Comparison of ENCODE assay signal across 20 cellular contexts in the genomic region with DNA sequence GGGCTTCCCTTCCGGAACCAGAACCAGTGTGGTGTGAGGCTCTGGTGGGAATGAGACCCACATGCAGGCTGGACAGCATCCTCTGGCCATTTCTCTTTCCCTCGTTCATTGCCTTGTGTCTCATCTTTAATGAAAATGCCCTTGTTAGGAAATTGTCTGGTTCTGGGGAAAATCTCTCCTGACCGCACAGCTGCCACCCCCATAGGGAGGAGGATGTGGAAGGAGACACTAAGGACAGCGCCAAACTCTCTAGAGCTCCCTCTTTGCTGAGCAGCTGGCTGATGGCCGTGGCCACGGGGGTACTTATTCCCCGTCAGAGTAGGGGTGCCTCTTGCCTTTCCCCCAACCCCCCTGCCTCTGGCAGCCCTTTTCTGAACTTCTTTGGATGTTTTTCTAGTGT.
A peak's percentile ranks its signal among the peaks of the same experiment; 100 is the strongest.
DNase-seq lines count a peak whose midpoint lies in the region; ATAC-seq and TF ChIP-seq lines count a peak whose summit lies in the region.
"Had no signal": no experiment of that assay in that cellular context is flagged by ENCODE, and none has a peak within 500 bp of the region (broad histone marks: within the 10 kb centered on the region; RNA-seq: fewer than 3 reads in every experiment).

No MANE protein-coding gene starts in this region.

- no peak for TF ChIP-seq CTCF in testis (IDR thresholded peaks at IDR 0.05)

- no peak overlapping the region for H3K9ac ChIP-seq in skeletal muscle tissue (ENCODE audit: low read depth in 1 of 3, low read length in 3 of 3)

- no peak for TF ChIP-seq POLR2A in testis (IDR thresholded peaks at IDR 0.05)

- H3K4me3 ChIP-seq in skeletal muscle tissue (ENCODE audit: low read length in 3 of 3): no peak overlapping the region
- no peak overlapping the region for H3K4me3 ChIP-seq in testis
- H3K4me3 ChIP-seq: adrenal gland had no signal

- peak; percentile 35 for ATAC-seq in SK-N-SH treated with all-trans-retinoic acid at 6 μM for 48 hours
- ATAC-seq in left ventricle myocardium superior: peak; percentile 55
- no peak for ATAC-seq in GM21529 (IDR thresholded peaks at IDR 0.05; ENCODE audit: unreplicated experiment)
- no peak for ATAC-seq in HG03571 (IDR thresholded peaks at IDR 0.05; ENCODE audit: unreplicated experiment)

- WGBS in testis, 2 donors: 61 to 64% methylated on average over 7 of the region's 7 CpGs

- H3K9me3 ChIP-seq in skeletal muscle tissue (ENCODE audit: control insufficient read depth in 3 of 3, low read length in 3 of 3) (no peaks in the 10 kb centered on the region), testis (no peaks in the 10 kb centered on the region)
- H3K9me3 ChIP-seq: adrenal gland had no signal

- H3K27ac ChIP-seq in skeletal muscle tissue (ENCODE audit: low read depth, low read length) (peak overlapping the region; percentile 30), testis (no peak overlapping the region)
- H3K27ac ChIP-seq: adrenal gland had no signal

- DNase-seq in EH (ENCODE audit: low read depth): peak; percentile 83
- DNase-seq in left ventricle myocardium superior: no peak
- DNase-seq in NCI-H2196 (lab: John Stamatoyannopoulos, UW; ENCODE audit: unreplicated experiment): no peak
- DNase-seq in testis: no peak
- DNase-seq: activated CD4-positive, alpha-beta T cell treated with anti-CD3 and anti-CD28 coated beads for 48 hours; activated CD8-positive, alpha-beta memory T cell treated with anti-CD3 and anti-CD28 coated beads, Interleukin-2, amount 50 U/mL, for 4 hours; activated effector memory CD4-positive, alpha-beta T cell treated with Interleukin-2 at 50 U/mL for 16 hours; adrenal gland; CD4-positive, alpha-beta T cell; central memory CD4-positive, alpha-beta T cell; KG1; NCI-H1092; NCI-H2107; NCI-H524; occipital lobe; stimulated activated CD4-positive, alpha-beta T cell treated with anti-CD3 and anti-CD28 coated beads, Interleukin-4, amount 100 ng/mL, for 1 hour had no signal

- peaks cover 7 to 47% (median 8%) of the 10 kb centered on the region in 3 donors for H3K4me1 ChIP-seq in skeletal muscle tissue (ENCODE audit: control insufficient read depth in 3 of 3, insufficient read depth in 3 of 3, low read length in 3 of 3)
- H3K4me1 ChIP-seq in testis: peaks cover 9% of the 10 kb centered on the region
- H3K4me1 ChIP-seq: adrenal gland had no signal

- H3K27me3 ChIP-seq in skeletal muscle tissue (ENCODE audit: control insufficient read depth in 3 of 3, insufficient read depth in 3 of 3, low read length in 3 of 3): no peaks in the 10 kb centered on the region
- H3K27me3 ChIP-seq in testis: no peaks in the 10 kb centered on the region
- H3K27me3 ChIP-seq: adrenal gland had no signal

- intact Hi-C loops in left ventricle myocardium superior (cut with micrococcal nuclease): loop anchor here (2.0 kb wide), 1 partner anchor 44 kb away; no protein-coding TSS in a partner anchor
- intact Hi-C loops in testis (cut with DNase I; ENCODE audit: low total_unique reads): no loop called here

- H3K36me3 ChIP-seq in skeletal muscle tissue (ENCODE audit: control insufficient read depth in 3 of 3, insufficient read depth in 3 of 3, low read length in 3 of 3): no peaks in the 10 kb centered on the region
- no peaks in the 10 kb centered on the region for H3K36me3 ChIP-seq in testis (ENCODE audit: low read depth, missing control alignments)
- H3K36me3 ChIP-seq: adrenal gland had no signal

TF ChIP-seq in SK-N-SH treated with all-trans-retinoic acid at 6 μM for 48 hours, 23 proteins besides CTCF, POLR2A, EP300 and RAD21:
- TF ChIP-seq, protein P1, sequence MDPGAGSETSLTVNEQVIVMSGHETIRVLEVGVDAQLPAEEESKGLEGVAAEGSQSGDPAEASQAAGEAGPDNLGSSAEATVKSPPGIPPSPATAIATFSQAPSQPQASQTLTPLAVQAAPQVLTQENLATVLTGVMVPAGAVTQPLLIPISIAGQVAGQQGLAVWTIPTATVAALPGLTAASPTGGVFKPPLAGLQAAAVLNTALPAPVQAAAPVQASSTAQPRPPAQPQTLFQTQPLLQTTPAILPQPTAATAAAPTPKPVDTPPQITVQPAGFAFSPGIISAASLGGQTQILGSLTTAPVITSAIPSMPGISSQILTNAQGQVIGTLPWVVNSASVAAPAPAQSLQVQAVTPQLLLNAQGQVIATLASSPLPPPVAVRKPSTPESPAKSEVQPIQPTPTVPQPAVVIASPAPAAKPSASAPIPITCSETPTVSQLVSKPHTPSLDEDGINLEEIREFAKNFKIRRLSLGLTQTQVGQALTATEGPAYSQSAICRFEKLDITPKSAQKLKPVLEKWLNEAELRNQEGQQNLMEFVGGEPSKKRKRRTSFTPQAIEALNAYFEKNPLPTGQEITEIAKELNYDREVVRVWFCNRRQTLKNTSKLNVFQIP (CRISPR knock-in tag; IDR thresholded peaks at IDR 0.05; ENCODE audit: borderline replicate concordance, low read depth): no peak
- TF ChIP-seq TOX (CRISPR knock-in tag; IDR thresholded peaks at IDR 0.05; ENCODE audit: borderline replicate concordance): no peak
- no peak for TF ChIP-seq ZC3H10 (CRISPR knock-in tag; IDR thresholded peaks at IDR 0.05)
- no peak for TF ChIP-seq ZFP30 (CRISPR knock-in tag; IDR thresholded peaks at IDR 0.05)
- TF ChIP-seq ZNF565 (CRISPR knock-in tag; conservative IDR thresholded peaks at IDR 0.05; ENCODE audit: low read depth): no peak
- no peak for TF ChIP-seq ZNF70 (CRISPR knock-in tag; IDR thresholded peaks at IDR 0.05)
- no peak for TF ChIP-seq ISL1 (CRISPR knock-in tag; IDR thresholded peaks at IDR 0.05)
- TF ChIP-seq GLIS3 (CRISPR knock-in tag; IDR thresholded peaks at IDR 0.05): no peak
- TF ChIP-seq, protein P2, sequence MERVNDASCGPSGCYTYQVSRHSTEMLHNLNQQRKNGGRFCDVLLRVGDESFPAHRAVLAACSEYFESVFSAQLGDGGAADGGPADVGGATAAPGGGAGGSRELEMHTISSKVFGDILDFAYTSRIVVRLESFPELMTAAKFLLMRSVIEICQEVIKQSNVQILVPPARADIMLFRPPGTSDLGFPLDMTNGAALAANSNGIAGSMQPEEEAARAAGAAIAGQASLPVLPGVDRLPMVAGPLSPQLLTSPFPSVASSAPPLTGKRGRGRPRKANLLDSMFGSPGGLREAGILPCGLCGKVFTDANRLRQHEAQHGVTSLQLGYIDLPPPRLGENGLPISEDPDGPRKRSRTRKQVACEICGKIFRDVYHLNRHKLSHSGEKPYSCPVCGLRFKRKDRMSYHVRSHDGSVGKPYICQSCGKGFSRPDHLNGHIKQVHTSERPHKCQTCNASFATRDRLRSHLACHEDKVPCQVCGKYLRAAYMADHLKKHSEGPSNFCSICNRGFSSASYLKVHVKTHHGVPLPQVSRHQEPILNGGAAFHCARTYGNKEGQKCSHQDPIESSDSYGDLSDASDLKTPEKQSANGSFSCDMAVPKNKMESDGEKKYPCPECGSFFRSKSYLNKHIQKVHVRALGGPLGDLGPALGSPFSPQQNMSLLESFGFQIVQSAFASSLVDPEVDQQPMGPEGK (CRISPR knock-in tag; IDR thresholded peaks at IDR 0.05; ENCODE audit: borderline replicate concordance): no peak
- TF ChIP-seq ESRRG (CRISPR knock-in tag; IDR thresholded peaks at IDR 0.05): no peak
- TF ChIP-seq PPARA (CRISPR knock-in tag; IDR thresholded peaks at IDR 0.05; ENCODE audit: borderline replicate concordance): no peak
- no peak for TF ChIP-seq ZFP3 (CRISPR knock-in tag; IDR thresholded peaks at IDR 0.05)
- TF ChIP-seq ARNTL (CRISPR knock-in tag; IDR thresholded peaks at IDR 0.05; ENCODE audit: borderline replicate concordance, low read depth): no peak
- TF ChIP-seq TCF4 (CRISPR knock-in tag; IDR thresholded peaks at IDR 0.05; ENCODE audit: borderline replicate concordance): no peak
- TF ChIP-seq, protein P3, sequence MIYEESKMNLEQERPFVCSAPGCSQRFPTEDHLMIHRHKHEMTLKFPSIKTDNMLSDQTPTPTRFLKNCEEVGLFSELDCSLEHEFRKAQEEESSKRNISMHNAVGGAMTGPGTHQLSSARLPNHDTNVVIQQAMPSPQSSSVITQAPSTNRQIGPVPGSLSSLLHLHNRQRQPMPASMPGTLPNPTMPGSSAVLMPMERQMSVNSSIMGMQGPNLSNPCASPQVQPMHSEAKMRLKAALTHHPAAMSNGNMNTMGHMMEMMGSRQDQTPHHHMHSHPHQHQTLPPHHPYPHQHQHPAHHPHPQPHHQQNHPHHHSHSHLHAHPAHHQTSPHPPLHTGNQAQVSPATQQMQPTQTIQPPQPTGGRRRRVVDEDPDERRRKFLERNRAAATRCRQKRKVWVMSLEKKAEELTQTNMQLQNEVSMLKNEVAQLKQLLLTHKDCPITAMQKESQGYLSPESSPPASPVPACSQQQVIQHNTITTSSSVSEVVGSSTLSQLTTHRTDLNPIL (CRISPR knock-in tag; IDR thresholded peaks at IDR 0.05; ENCODE audit: low read depth): no peak
- no peak for TF ChIP-seq BACH2 (CRISPR knock-in tag; IDR thresholded peaks at IDR 0.05; ENCODE audit: borderline replicate concordance)
- no peak for TF ChIP-seq ZNF8 (CRISPR knock-in tag; IDR thresholded peaks at IDR 0.05)
TF ChIP-seq in SK-N-SH treated with all-trans-retinoic acid at 6 μM for 48 hours: peak in this region for 0.

Comparison
In these comparisons a context has a peak if more than half of its experiments do, and no peak if none do; other contexts are left out.
1. ATAC-seq: peak in SK-N-SH treated with all-trans-retinoic acid at 6 μM for 48 hours (single experiment) and left ventricle myocardium superior (single experiment); none in GM21529 (single experiment) and HG03571 (single experiment).